2 cellular contexts compared by ENCODE assay signal in genomic region chr5:107466233-107466769, GRCh38.
TF ChIP-seq lines count a peak whose summit lies in the region.

No MANE protein-coding gene starts in this region.

TF ChIP-seq in SK-N-SH treated with all-trans-retinoic acid at 6 μM for 48 hours, 23 proteins besides CTCF, POLR2A, EP300 and RAD21 (continued from another document):
- TF ChIP-seq ARNTL (CRISPR knock-in tag; IDR thresholded peaks at IDR 0.05; ENCODE audit: borderline replicate concordance, low read depth) (no peak), ISL1 (CRISPR knock-in tag; IDR thresholded peaks at IDR 0.05) (no peak), CSRNP3 (CRISPR knock-in tag; IDR thresholded peaks at IDR 0.05) (no peak), PPARA (CRISPR knock-in tag; IDR thresholded peaks at IDR 0.05; ENCODE audit: borderline replicate concordance) (no peak), CREB5 (CRISPR knock-in tag; IDR thresholded peaks at IDR 0.05; ENCODE audit: low read depth) (no peak), CSDC2 (CRISPR knock-in tag; IDR thresholded peaks at IDR 0.05) (no peak), RARB (CRISPR knock-in tag; IDR thresholded peaks at IDR 0.05) (no peak)

TF ChIP-seq in K562, 482 proteins besides CTCF, POLR2A, EP300 and RAD21 (continued from another document):
- TF ChIP-seq TEAD4 (IDR thresholded peaks at IDR 0.05; ENCODE audit: low read length) (peak; percentile 38; the same call in 1 of the 2 replicates), TEAD4 (CRISPR knock-in tag; IDR thresholded peaks at IDR 0.05; ENCODE audit: borderline replicate concordance) (no peak), MAFF (IDR thresholded peaks at IDR 0.05; ENCODE audit: low read length) (peak; percentile 93), MCM5 (IDR thresholded peaks at IDR 0.05; ENCODE audit: low read depth) (no peak), PBX2 (CRISPR knock-in tag; IDR thresholded peaks at IDR 0.05; ENCODE audit: low read depth) (no peak), PBX2 (tag; conservative IDR thresholded peaks at IDR 0.05; ENCODE audit: low read depth) (0 out of 2 replicates have a peak, but pooled peaks have one; percentile 8), NRF1 (conservative IDR thresholded peaks at IDR 0.05 in 1 of 2, IDR thresholded peaks at IDR 0.05 in 1 of 2) (no peak), ZBTB33 (CRISPR knock-in tag; IDR thresholded peaks at IDR 0.05) (no peak), CBFB (CRISPR knock-in tag; IDR thresholded peaks at IDR 0.05) (no peak), CBFA2T3 (IDR thresholded peaks at IDR 0.05) (peak; percentile 66), SMARCA4 (IDR thresholded peaks at IDR 0.05) (peak; percentile 27; the same call in 1 of the 2 replicates), NFE2 (IDR thresholded peaks at IDR 0.05; ENCODE audit: low read depth) (peak; percentile 88), FOSL1 (tag; conservative IDR thresholded peaks at IDR 0.05) (peak; percentile 44), NCOA2 (IDR thresholded peaks at IDR 0.05; ENCODE audit: partially characterized antibody in 2 of 2) (no peak), JUND (IDR thresholded peaks at IDR 0.05; ENCODE audit: borderline replicate concordance, low read depth, low read length) (no peak), JUND (tag; IDR thresholded peaks at IDR 0.05; ENCODE audit: borderline replicate concordance, low read depth, low read length) (no peak)
